In the genomic region with DNA sequence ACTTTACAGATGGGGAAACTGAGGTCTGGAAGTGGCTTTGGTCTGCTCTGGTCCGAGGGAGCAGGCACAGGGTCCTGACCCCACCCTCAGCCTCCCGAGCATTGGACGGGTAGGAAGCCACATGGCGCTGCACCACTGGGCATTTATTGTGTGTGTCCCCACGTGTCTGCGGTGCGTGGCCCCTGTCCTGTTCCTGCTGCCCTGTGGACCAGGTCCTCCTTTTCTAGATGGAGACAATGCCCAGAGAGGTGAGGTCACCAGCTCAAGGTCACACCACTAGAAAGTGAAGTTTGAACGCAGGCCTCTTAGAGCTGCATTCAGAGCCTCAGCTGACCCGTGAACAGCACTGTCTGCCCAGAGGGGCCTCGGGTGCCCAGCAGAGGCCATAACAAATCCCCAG, we compare ENCODE assay signal across 22 cellular contexts.
"Had no signal": no experiment of that assay in that cellular context is flagged by ENCODE, and none has a peak within 500 bp of the region (broad histone marks: within the 10 kb centered on the region; RNA-seq: fewer than 3 reads in every experiment).

No MANE protein-coding gene starts in this region.

- DNase-seq: activated CD4-positive, alpha-beta T cell treated with anti-CD3 and anti-CD28 coated beads, Interleukin-2, amount 10 ng/mL, durations not matched to agents 7 days and 5 days; activated CD4-positive, CD25-positive, alpha-beta regulatory T cell treated with anti-CD3 and anti-CD28 coated beads, Interleukin-2, amount 50 U/mL, for 72 hours; activated CD8-positive, alpha-beta memory T cell treated with anti-CD3 and anti-CD28 coated beads, Interleukin-2, amount 10 ng/mL, durations not matched to agents 7 days and 5 days; activated CD8-positive, alpha-beta T cell treated with anti-CD3 and anti-CD28 coated beads for 36 hours; activated gamma-delta T cell; activated naive CD4-positive, alpha-beta T cell treated with anti-CD3 and anti-CD28 coated beads, Interleukin-2, amount 50 U/mL, for 16 hours; activated naive CD8-positive, alpha-beta T cell treated with anti-CD3 and anti-CD28 coated beads, Interleukin-2, amount 50 U/mL, for 24 hours; activated T-cell treated with anti-CD3 and anti-CD28 coated beads for 4 hours; body of pancreas; central memory CD4-positive, alpha-beta T cell; kidney; left lung; mammary epithelial cell; naive thymus-derived CD8-positive, alpha-beta T cell; stimulated activated CD4-positive, alpha-beta T cell treated with anti-CD3 and anti-CD28 coated beads, Interleukin-1b, Interleukin-23, amount 100 ng/mL, for 48 hours; stimulated activated naive B cell treated with anti-CD40 and anti-IgM and Interleukin-4, amounts not matched to agents 10 μg/mL and 1 μg/mL and 100 μg/mL, for 72 hours; T-cell; thyroid gland; WERI-Rb-1 had no signal

- H3K36me3 ChIP-seq: left lung, thyroid gland, WERI-Rb-1 had no signal

- H3K4me3 ChIP-seq: body of pancreas, coronary artery, left lung, SK-N-MC, skin epidermis, thyroid gland had no signal

- H3K9me3 ChIP-seq: body of pancreas, left lung, thyroid gland had no signal

- ATAC-seq: activated CD8-positive, alpha-beta memory T cell treated with anti-CD3 and anti-CD28 coated beads, Interleukin-2, amount 10 ng/mL, durations not matched to agents 7 days and 5 days; activated CD8-positive, alpha-beta T cell treated with anti-CD3 and anti-CD28 coated beads for 36 hours; activated naive CD8-positive, alpha-beta T cell treated with anti-CD3 and anti-CD28 coated beads, Interleukin-2, amount 50 U/mL, for 24 hours; body of pancreas; left lung; naive thymus-derived CD8-positive, alpha-beta T cell; stimulated activated naive B cell treated with anti-CD40 and anti-IgM and Interleukin-4, amounts not matched to agents 10 μg/mL and 1 μg/mL and 100 μg/mL, for 72 hours; T-cell had no signal

- H3K4me1 ChIP-seq: body of pancreas, thyroid gland had no signal

- H3K27ac ChIP-seq: body of pancreas, left lung, SK-N-MC, thyroid gland, WERI-Rb-1 had no signal

- H3K27me3 ChIP-seq: body of pancreas, left lung, thyroid gland had no signal
